8 cellular contexts compared by ENCODE assay signal in genomic region chr7:75359542-75359848, GRCh38. TPM values are rescaled to one million over a fixed set of nuclear protein-coding genes. Genes with fewer than 3 reads are reported as not detected.
DNase-seq lines count a peak whose midpoint lies in the region; ATAC-seq and TF ChIP-seq lines count a peak whose summit lies in the region.
"Not testable (repeated sequence)": the region's sequence is repeated elsewhere in the genome, so short reads cannot be mapped to it uniquely, and the experiment has no call there.

No MANE protein-coding gene starts in this region.

- not testable (repeated sequence) for TF ChIP-seq CTCF in epithelial cell of proximal tubule (conservative IDR thresholded peaks at IDR 0.05; ENCODE audit: low read depth, low read length); natural killer cell (IDR thresholded peaks at IDR 0.05); tibial nerve (IDR thresholded peaks at IDR 0.05)

- not testable (repeated sequence) for H3K9me3 ChIP-seq in MG63, tibial nerve

- not testable (repeated sequence) for H3K36me3 Mint-ChIP-seq in natural killer cell

- H3K27ac Mint-ChIP-seq in natural killer cell, result peak overlapping the region in 1 of 2 donors; percentile 80

- intact Hi-C loops in natural killer cell (cut with micrococcal nuclease), result not testable (repeated sequence)

- H3K4me1 Mint-ChIP-seq in natural killer cell, result not testable (repeated sequence)

- peak overlapping the region in 1 of 4 donors; percentile 69 for H3K27ac ChIP-seq in tibial nerve

- TF ChIP-seq POLR2A in GM18505 (IDR thresholded peaks at IDR 0.05; ENCODE audit: borderline replicate concordance, extremely low read depth, insufficient read depth, insufficient read length); tibial nerve (IDR thresholded peaks at IDR 0.05): not testable (repeated sequence)

- TF ChIP-seq EP300 in tibial nerve (IDR thresholded peaks at IDR 0.05), result not testable (repeated sequence)

- not testable (repeated sequence) for H3K4me3 ChIP-seq in MG63
- peak overlapping the region; percentile 48 for H3K4me3 ChIP-seq in epithelial cell of proximal tubule (ENCODE audit: low read depth, low read length)
- peak overlapping the region in 3 of 4 donors; percentile 28 to 49 (median 34) for H3K4me3 ChIP-seq in tibial nerve

- not testable (repeated sequence) for H3K4me3 Mint-ChIP-seq in natural killer cell

- not testable (repeated sequence) for H3K9me3 Mint-ChIP-seq in natural killer cell

- H3K4me1 ChIP-seq in tibial nerve, result not testable (repeated sequence)

- peak; percentile 0 for DNase-seq in MG63
- peak; percentile 12 for DNase-seq in activated CD8-positive, alpha-beta memory T cell treated with anti-CD3 and anti-CD28 coated beads, Interleukin-2, amount 50 U/mL, for 4 hours
- not testable (repeated sequence) for DNase-seq in epithelial cell of proximal tubule (ENCODE audit: low read depth); tibial nerve (ENCODE audit: low spot score in 2 of 2)
- DNase-seq in natural killer cell, result peak; percentile 13

- WGBS in tibial nerve, 2 donors, result no CpG with 5 or more reads among the region's 29 CpGs

- not testable (repeated sequence) for H3K27me3 Mint-ChIP-seq in natural killer cell (ENCODE audit: low read depth in 2 of 2)

- not testable (repeated sequence) for H3K27me3 ChIP-seq in MG63, tibial nerve

- H3K36me3 ChIP-seq in MG63, tibial nerve: not testable (repeated sequence)

- peak; percentile 54 for ATAC-seq in GM18505 (IDR thresholded peaks at IDR 0.05; ENCODE audit: unreplicated experiment)
- peak; percentile 47 for ATAC-seq in GM21619 (IDR thresholded peaks at IDR 0.05; ENCODE audit: unreplicated experiment)
- ATAC-seq in HG03064 (IDR thresholded peaks at IDR 0.05; ENCODE audit: low read depth, unreplicated experiment), result peak; percentile 48
- ATAC-seq in natural killer cell, result peak; percentile 65 to 81 (median 65)

RNA-seq across cellular contexts. Expression of gene TRIM73, which starts 35.9 kb away (rescaled TPM):
- total RNA-seq in MG63 (2014; rRNA removed; shearing (Covaris generic); ENCODE audit: low replicate concordance), result 0.20 TPM in 1 of 2 replicates, not detected in the other
- 0.14 and 0.58 TPM in 2 replicates for total RNA-seq in epithelial cell of proximal tubule
- total RNA-seq in natural killer cell, result 10 to 100 TPM; 10.7 to 21.1 (median 10.7) TPM
- 1 to 10 TPM; 2.8 to 9.3 (median 4.6) TPM for total RNA-seq in tibial nerve
